Comparison of ENCODE assay signal across 1 cellular context in genomic region chr1:193260056-193260750, GRCh38.
TF ChIP-seq lines count a peak whose summit lies in the region.

No MANE protein-coding gene starts in this region.

TF ChIP-seq in GM23338, 12 proteins besides CTCF, POLR2A, EP300 and RAD21 (continued from another document):
- TF ChIP-seq NANOG (IDR thresholded peaks at IDR 0.05; ENCODE audit: borderline replicate concordance) (no peak), CREB1 (CRISPR knock-in tag; IDR thresholded peaks at IDR 0.05; ENCODE audit: low read depth) (no peak), STAT1 (IDR thresholded peaks at IDR 0.05; ENCODE audit: unreplicated experiment) (no peak), ZNF114 (CRISPR knock-in tag; IDR thresholded peaks at IDR 0.05) (no peak), ZNF331 (CRISPR knock-in tag; IDR thresholded peaks at IDR 0.05; ENCODE audit: low read depth) (no peak), EZH2 (IDR thresholded peaks at IDR 0.05; ENCODE audit: low read depth, unreplicated experiment) (no peak)
- TF ChIP-seq, protein P1, sequence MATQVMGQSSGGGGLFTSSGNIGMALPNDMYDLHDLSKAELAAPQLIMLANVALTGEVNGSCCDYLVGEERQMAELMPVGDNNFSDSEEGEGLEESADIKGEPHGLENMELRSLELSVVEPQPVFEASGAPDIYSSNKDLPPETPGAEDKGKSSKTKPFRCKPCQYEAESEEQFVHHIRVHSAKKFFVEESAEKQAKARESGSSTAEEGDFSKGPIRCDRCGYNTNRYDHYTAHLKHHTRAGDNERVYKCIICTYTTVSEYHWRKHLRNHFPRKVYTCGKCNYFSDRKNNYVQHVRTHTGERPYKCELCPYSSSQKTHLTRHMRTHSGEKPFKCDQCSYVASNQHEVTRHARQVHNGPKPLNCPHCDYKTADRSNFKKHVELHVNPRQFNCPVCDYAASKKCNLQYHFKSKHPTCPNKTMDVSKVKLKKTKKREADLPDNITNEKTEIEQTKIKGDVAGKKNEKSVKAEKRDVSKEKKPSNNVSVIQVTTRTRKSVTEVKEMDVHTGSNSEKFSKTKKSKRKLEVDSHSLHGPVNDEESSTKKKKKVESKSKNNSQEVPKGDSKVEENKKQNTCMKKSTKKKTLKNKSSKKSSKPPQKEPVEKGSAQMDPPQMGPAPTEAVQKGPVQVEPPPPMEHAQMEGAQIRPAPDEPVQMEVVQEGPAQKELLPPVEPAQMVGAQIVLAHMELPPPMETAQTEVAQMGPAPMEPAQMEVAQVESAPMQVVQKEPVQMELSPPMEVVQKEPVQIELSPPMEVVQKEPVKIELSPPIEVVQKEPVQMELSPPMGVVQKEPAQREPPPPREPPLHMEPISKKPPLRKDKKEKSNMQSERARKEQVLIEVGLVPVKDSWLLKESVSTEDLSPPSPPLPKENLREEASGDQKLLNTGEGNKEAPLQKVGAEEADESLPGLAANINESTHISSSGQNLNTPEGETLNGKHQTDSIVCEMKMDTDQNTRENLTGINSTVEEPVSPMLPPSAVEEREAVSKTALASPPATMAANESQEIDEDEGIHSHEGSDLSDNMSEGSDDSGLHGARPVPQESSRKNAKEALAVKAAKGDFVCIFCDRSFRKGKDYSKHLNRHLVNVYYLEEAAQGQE (IDR thresholded peaks at IDR 0.05; ENCODE audit: unreplicated experiment), result no peak
